8 cellular contexts compared by ENCODE assay signal in the genomic region with DNA sequence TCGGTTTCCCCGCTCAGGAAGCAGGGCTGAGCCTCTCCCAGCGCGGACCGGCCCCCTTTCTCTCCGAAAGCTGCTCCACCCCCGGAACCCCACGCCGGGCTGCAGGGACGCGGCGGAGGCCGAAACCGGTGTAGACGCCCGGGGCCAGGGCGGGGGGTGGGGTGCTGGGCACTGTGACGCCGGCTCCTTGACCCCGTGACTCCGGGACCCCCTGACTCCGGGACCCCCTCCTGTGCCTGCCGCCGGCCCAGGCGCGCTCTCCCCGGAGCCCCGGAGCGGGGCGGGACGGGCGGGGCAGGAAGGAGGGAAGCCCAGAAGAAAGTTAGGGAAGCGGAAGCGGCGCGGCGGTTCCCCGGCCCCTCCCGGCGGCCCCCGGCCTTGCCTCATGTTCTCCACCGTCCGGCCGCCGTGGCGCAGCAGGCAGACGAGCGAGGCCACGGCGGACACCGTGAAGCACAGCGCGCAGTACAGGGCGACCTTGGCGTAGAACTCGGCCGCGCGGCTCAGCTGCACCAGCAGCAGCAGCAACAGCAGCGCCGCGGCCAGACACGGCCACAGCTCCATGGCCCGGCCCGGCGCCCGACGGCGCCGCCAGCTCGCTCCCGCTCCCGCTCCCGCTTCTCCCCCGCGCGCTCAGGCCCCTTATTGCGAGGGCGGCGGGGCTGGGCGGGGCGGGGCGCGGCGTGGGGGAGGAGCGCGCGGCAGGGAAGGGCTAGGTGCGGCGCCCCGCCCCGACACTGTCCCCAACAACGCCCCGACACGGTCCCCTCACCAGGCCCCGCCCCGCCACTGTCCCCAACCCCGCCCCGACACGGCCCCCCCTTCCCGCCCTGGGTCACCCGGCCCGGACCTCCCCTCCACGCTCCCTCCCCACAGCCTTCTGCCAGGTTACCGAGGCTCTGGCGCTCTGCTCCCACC. TPM values are rescaled to one million over a fixed set of nuclear protein-coding genes. Genes with fewer than 3 reads are reported as not detected.
DNase-seq lines count a peak whose midpoint lies in the region; ATAC-seq and TF ChIP-seq lines count a peak whose summit lies in the region.

TSS of gene AGPAT2 (minus strand) at position 664 of the 918 bp plus-strand sequence. CDS start at position 564, 100 bp downstream.

- no peaks in the 10 kb centered on the region for H3K27me3 Mint-ChIP-seq in stimulated activated naive CD8-positive, alpha-beta T cell treated with anti-CD3 and anti-CD28 coated beads, Interleukin-15, Interleukin-2, amounts not matched to agents 100 ng/mL and 50 ng/mL, for 24 hours

- H3K27ac Mint-ChIP-seq in stimulated activated naive CD8-positive, alpha-beta T cell treated with anti-CD3 and anti-CD28 coated beads, Interleukin-15, Interleukin-2, amounts not matched to agents 100 ng/mL and 50 ng/mL, for 24 hours, result no peak within 1 kb of the TSS

- H3K9me3 Mint-ChIP-seq in stimulated activated naive CD8-positive, alpha-beta T cell treated with anti-CD3 and anti-CD28 coated beads, Interleukin-15, Interleukin-2, amounts not matched to agents 100 ng/mL and 50 ng/mL, for 24 hours, result no peaks in the 10 kb centered on the region

- peak within 1 kb of the TSS; percentile 62 for H3K4me3 ChIP-seq in epithelial cell of esophagus (ENCODE audit: low read length)

- H3K4me3 Mint-ChIP-seq in stimulated activated naive CD8-positive, alpha-beta T cell treated with anti-CD3 and anti-CD28 coated beads, Interleukin-15, Interleukin-2, amounts not matched to agents 100 ng/mL and 50 ng/mL, for 24 hours, result peak within 1 kb of the TSS; percentile 76

- no peaks in the 10 kb centered on the region for H3K36me3 Mint-ChIP-seq in stimulated activated naive CD8-positive, alpha-beta T cell treated with anti-CD3 and anti-CD28 coated beads, Interleukin-15, Interleukin-2, amounts not matched to agents 100 ng/mL and 50 ng/mL, for 24 hours (ENCODE audit: low read depth)

- DNase-seq in GM13976 (ENCODE audit: low spot score), result peak; percentile 96
- DNase-seq in NCI-H82 treated with DMSO at 0.1 percent for 48 hours (lab: John Stamatoyannopoulos, UW; ENCODE audit: unreplicated experiment), result peak; percentile 28
- DNase-seq in activated CD8-positive, alpha-beta memory T cell treated with anti-CD3 and anti-CD28 coated beads, Interleukin-2, amount 50 U/mL, for 24 hours (ENCODE audit: extremely low read depth), result peak; percentile 25
- DNase-seq in epithelial cell of esophagus (ENCODE audit: low read depth), result peak; percentile 38
- DNase-seq in myocyte (ENCODE audit: low read depth), result peak; percentile 56
- DNase-seq in ACHN, result no peak

- TF ChIP-seq CTCF in GM13976 (IDR thresholded peaks at IDR 0.05; ENCODE audit: borderline replicate concordance, control extremely low read depth, extremely low read depth, insufficient read depth, missing control alignments), result no peak
- TF ChIP-seq CTCF in epithelial cell of esophagus (IDR thresholded peaks at IDR 0.05; ENCODE audit: insufficient read depth, low read depth, low read length, missing control alignments), result no peak

- in situ Hi-C loops in GM13976 (cut with MboI; ENCODE audit: low sequenced_read_pairs, unreplicated experiment) (no loop called here), ACHN (cut with HindIII; ENCODE audit: low pct_ligation_motif_present, low pct_unique_long_range_greater_than_20kb, low sequenced_read_pairs) (no loop called here)

- peak; percentile 51 for ATAC-seq in HG03045 (IDR thresholded peaks at IDR 0.05; ENCODE audit: unreplicated experiment)

- no peaks in the 10 kb centered on the region for H3K4me1 Mint-ChIP-seq in stimulated activated naive CD8-positive, alpha-beta T cell treated with anti-CD3 and anti-CD28 coated beads, Interleukin-15, Interleukin-2, amounts not matched to agents 100 ng/mL and 50 ng/mL, for 24 hours (ENCODE audit: low read depth)

RNA-seq across cellular contexts. Expression of gene AGPAT2, which starts in this region (rescaled TPM):
- 21.3 and 35.5 TPM in 2 replicates for total RNA-seq in myocyte
- 37.0 TPM for polyA plus RNA-seq in myocyte (2012)
